ENCODE assay signal across 1 cellular context in the genomic region with DNA sequence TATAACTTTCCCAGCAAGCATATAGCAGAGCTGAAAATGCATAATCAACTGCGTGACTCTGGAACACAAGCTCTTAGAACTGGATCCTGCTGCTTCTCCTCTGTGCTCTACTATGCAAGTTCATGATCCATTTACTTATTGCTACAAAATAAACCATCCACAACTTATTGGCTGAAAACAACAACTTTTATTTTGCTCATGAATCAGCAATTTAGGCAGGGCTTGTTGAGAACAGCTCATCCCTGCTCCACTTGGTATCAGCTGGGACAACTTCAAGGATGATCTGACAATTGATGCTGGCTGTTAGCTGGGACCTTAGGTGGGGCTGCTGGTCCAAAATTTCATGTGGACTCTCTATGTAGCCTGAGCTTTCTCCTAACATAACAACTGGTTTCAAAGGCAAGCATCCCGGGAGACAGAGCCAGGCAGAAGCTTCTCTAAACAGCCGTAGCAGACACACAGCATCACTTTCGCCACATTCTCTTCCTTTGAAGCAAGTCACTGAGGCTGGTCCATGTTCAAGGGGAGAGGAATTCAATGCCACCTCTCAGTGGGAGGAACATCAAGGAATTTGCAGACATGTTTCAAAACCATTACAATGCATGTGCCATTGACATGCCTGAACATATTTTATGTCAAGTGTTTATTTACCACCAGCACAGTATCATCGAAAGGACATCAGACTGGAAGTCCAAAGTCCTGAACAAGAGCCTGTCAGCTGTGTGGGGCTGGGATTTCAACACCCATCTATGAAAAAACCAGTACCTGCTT.
TF ChIP-seq lines count a peak whose summit lies in the region.

No MANE protein-coding gene starts in this region.

TF ChIP-seq in HepG2, 621 proteins besides CTCF, POLR2A, EP300 and RAD21 (continued from another document and continues in another):
- TF ChIP-seq, protein P1, sequence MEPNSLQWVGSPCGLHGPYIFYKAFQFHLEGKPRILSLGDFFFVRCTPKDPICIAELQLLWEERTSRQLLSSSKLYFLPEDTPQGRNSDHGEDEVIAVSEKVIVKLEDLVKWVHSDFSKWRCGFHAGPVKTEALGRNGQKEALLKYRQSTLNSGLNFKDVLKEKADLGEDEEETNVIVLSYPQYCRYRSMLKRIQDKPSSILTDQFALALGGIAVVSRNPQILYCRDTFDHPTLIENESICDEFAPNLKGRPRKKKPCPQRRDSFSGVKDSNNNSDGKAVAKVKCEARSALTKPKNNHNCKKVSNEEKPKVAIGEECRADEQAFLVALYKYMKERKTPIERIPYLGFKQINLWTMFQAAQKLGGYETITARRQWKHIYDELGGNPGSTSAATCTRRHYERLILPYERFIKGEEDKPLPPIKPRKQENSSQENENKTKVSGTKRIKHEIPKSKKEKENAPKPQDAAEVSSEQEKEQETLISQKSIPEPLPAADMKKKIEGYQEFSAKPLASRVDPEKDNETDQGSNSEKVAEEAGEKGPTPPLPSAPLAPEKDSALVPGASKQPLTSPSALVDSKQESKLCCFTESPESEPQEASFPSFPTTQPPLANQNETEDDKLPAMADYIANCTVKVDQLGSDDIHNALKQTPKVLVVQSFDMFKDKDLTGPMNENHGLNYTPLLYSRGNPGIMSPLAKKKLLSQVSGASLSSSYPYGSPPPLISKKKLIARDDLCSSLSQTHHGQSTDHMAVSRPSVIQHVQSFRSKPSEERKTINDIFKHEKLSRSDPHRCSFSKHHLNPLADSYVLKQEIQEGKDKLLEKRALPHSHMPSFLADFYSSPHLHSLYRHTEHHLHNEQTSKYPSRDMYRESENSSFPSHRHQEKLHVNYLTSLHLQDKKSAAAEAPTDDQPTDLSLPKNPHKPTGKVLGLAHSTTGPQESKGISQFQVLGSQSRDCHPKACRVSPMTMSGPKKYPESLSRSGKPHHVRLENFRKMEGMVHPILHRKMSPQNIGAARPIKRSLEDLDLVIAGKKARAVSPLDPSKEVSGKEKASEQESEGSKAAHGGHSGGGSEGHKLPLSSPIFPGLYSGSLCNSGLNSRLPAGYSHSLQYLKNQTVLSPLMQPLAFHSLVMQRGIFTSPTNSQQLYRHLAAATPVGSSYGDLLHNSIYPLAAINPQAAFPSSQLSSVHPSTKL (CRISPR knock-in tag; IDR thresholded peaks at IDR 0.05), result peak; percentile 85
- TF ChIP-seq ZNF441 (CRISPR knock-in tag; IDR thresholded peaks at IDR 0.05; ENCODE audit: borderline replicate concordance), result peak; percentile 49; the same call in 1 of the 2 replicates
- no peak for TF ChIP-seq SRSF4 (IDR thresholded peaks at IDR 0.05; ENCODE audit: low read depth, low read length, poor library complexity, severe bottlenecking)
- TF ChIP-seq, protein P2, sequence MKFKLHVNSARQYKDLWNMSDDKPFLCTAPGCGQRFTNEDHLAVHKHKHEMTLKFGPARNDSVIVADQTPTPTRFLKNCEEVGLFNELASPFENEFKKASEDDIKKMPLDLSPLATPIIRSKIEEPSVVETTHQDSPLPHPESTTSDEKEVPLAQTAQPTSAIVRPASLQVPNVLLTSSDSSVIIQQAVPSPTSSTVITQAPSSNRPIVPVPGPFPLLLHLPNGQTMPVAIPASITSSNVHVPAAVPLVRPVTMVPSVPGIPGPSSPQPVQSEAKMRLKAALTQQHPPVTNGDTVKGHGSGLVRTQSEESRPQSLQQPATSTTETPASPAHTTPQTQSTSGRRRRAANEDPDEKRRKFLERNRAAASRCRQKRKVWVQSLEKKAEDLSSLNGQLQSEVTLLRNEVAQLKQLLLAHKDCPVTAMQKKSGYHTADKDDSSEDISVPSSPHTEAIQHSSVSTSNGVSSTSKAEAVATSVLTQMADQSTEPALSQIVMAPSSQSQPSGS (CRISPR knock-in tag; IDR thresholded peaks at IDR 0.05), result no peak
- no peak for TF ChIP-seq MYC (CRISPR knock-in tag; IDR thresholded peaks at IDR 0.05; ENCODE audit: borderline replicate concordance)
- TF ChIP-seq, protein P3, sequence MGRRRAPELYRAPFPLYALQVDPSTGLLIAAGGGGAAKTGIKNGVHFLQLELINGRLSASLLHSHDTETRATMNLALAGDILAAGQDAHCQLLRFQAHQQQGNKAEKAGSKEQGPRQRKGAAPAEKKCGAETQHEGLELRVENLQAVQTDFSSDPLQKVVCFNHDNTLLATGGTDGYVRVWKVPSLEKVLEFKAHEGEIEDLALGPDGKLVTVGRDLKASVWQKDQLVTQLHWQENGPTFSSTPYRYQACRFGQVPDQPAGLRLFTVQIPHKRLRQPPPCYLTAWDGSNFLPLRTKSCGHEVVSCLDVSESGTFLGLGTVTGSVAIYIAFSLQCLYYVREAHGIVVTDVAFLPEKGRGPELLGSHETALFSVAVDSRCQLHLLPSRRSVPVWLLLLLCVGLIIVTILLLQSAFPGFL (CRISPR knock-in tag; IDR thresholded peaks at IDR 0.05), result no peak
- no peak for TF ChIP-seq SRSF9 (IDR thresholded peaks at IDR 0.05; ENCODE audit: borderline replicate concordance, insufficient read depth, low read depth, low read length, poor library complexity, severe bottlenecking)
- TF ChIP-seq, protein P4, sequence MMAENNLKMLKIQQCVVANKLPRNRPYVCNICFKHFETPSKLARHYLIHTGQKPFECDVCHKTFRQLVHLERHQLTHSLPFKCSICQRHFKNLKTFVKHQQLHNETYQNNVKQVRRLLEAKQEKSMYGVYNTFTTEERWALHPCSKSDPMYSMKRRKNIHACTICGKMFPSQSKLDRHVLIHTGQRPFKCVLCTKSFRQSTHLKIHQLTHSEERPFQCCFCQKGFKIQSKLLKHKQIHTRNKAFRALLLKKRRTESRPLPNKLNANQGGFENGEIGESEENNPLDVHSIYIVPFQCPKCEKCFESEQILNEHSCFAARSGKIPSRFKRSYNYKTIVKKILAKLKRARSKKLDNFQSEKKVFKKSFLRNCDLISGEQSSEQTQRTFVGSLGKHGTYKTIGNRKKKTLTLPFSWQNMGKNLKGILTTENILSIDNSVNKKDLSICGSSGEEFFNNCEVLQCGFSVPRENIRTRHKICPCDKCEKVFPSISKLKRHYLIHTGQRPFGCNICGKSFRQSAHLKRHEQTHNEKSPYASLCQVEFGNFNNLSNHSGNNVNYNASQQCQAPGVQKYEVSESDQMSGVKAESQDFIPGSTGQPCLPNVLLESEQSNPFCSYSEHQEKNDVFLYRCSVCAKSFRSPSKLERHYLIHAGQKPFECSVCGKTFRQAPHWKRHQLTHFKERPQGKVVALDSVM (CRISPR knock-in tag; IDR thresholded peaks at IDR 0.05), result no peak
- TF ChIP-seq, protein P5, sequence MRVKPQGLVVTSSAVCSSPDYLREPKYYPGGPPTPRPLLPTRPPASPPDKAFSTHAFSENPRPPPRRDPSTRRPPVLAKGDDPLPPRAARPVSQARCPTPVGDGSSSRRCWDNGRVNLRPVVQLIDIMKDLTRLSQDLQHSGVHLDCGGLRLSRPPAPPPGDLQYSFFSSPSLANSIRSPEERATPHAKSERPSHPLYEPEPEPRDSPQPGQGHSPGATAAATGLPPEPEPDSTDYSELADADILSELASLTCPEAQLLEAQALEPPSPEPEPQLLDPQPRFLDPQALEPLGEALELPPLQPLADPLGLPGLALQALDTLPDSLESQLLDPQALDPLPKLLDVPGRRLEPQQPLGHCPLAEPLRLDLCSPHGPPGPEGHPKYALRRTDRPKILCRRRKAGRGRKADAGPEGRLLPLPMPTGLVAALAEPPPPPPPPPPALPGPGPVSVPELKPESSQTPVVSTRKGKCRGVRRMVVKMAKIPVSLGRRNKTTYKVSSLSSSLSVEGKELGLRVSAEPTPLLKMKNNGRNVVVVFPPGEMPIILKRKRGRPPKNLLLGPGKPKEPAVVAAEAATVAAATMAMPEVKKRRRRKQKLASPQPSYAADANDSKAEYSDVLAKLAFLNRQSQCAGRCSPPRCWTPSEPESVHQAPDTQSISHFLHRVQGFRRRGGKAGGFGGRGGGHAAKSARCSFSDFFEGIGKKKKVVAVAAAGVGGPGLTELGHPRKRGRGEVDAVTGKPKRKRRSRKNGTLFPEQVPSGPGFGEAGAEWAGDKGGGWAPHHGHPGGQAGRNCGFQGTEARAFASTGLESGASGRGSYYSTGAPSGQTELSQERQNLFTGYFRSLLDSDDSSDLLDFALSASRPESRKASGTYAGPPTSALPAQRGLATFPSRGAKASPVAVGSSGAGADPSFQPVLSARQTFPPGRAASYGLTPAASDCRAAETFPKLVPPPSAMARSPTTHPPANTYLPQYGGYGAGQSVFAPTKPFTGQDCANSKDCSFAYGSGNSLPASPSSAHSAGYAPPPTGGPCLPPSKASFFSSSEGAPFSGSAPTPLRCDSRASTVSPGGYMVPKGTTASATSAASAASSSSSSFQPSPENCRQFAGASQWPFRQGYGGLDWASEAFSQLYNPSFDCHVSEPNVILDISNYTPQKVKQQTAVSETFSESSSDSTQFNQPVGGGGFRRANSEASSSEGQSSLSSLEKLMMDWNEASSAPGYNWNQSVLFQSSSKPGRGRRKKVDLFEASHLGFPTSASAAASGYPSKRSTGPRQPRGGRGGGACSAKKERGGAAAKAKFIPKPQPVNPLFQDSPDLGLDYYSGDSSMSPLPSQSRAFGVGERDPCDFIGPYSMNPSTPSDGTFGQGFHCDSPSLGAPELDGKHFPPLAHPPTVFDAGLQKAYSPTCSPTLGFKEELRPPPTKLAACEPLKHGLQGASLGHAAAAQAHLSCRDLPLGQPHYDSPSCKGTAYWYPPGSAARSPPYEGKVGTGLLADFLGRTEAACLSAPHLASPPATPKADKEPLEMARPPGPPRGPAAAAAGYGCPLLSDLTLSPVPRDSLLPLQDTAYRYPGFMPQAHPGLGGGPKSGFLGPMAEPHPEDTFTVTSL (CRISPR knock-in tag; IDR thresholded peaks at IDR 0.05; ENCODE audit: borderline replicate concordance), result peak; percentile 87
- no peak for TF ChIP-seq RAD51 (IDR thresholded peaks at IDR 0.05; ENCODE audit: borderline replicate concordance)
- TF ChIP-seq ZNF350 (CRISPR knock-in tag; IDR thresholded peaks at IDR 0.05; ENCODE audit: borderline replicate concordance, low read depth), result 0 out of 2 replicates have a peak, but pooled peaks have one; percentile 48
- TF ChIP-seq HHEX (CRISPR knock-in tag; IDR thresholded peaks at IDR 0.05), result peak; percentile 52; the same call in 1 of the 2 replicates
- TF ChIP-seq NCOA1 (CRISPR knock-in tag; IDR thresholded peaks at IDR 0.05), result no peak
- TF ChIP-seq, protein P6, sequence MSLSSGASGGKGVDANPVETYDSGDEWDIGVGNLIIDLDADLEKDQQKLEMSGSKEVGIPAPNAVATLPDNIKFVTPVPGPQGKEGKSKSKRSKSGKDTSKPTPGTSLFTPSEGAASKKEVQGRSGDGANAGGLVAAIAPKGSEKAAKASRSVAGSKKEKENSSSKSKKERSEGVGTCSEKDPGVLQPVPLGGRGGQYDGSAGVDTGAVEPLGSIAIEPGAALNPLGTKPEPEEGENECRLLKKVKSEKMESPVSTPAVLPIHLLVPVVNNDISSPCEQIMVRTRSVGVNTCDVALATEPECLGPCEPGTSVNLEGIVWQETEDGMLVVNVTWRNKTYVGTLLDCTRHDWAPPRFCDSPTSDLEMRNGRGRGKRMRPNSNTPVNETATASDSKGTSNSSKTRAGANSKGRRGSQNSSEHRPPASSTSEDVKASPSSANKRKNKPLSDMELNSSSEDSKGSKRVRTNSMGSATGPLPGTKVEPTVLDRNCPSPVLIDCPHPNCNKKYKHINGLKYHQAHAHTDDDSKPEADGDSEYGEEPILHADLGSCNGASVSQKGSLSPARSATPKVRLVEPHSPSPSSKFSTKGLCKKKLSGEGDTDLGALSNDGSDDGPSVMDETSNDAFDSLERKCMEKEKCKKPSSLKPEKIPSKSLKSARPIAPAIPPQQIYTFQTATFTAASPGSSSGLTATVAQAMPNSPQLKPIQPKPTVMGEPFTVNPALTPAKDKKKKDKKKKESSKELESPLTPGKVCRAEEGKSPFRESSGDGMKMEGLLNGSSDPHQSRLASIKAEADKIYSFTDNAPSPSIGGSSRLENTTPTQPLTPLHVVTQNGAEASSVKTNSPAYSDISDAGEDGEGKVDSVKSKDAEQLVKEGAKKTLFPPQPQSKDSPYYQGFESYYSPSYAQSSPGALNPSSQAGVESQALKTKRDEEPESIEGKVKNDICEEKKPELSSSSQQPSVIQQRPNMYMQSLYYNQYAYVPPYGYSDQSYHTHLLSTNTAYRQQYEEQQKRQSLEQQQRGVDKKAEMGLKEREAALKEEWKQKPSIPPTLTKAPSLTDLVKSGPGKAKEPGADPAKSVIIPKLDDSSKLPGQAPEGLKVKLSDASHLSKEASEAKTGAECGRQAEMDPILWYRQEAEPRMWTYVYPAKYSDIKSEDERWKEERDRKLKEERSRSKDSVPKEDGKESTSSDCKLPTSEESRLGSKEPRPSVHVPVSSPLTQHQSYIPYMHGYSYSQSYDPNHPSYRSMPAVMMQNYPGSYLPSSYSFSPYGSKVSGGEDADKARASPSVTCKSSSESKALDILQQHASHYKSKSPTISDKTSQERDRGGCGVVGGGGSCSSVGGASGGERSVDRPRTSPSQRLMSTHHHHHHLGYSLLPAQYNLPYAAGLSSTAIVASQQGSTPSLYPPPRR (CRISPR knock-in tag; IDR thresholded peaks at IDR 0.05; ENCODE audit: borderline replicate concordance), result no peak; the same call in 1 of the 2 replicates
- TF ChIP-seq ZNF235 (CRISPR knock-in tag; IDR thresholded peaks at IDR 0.05; ENCODE audit: borderline replicate concordance), result no peak
- TF ChIP-seq NR2C2 (CRISPR knock-in tag; IDR thresholded peaks at IDR 0.05; ENCODE audit: borderline replicate concordance), result peak; percentile 56; the same call in 1 of the 2 replicates
- no peak for TF ChIP-seq ZNF33B (CRISPR knock-in tag; IDR thresholded peaks at IDR 0.05)
- TF ChIP-seq ZNF30 (CRISPR knock-in tag; IDR thresholded peaks at IDR 0.05), result no peak
- TF ChIP-seq, protein P7, sequence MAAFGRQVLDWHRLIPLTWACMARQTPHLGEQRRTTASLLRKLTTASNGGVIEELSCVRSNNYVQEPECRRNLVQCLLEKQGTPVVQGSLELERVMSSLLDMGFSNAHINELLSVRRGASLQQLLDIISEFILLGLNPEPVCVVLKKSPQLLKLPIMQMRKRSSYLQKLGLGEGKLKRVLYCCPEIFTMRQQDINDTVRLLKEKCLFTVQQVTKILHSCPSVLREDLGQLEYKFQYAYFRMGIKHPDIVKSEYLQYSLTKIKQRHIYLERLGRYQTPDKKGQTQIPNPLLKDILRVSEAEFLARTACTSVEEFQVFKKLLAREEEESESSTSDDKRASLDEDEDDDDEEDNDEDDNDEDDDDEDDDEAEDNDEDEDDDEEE (CRISPR knock-in tag; IDR thresholded peaks at IDR 0.05), result no peak
- TF ChIP-seq ZNF589 (CRISPR knock-in tag; conservative IDR thresholded peaks at IDR 0.05), result no peak
- no peak for TF ChIP-seq CC2D1A (CRISPR knock-in tag; IDR thresholded peaks at IDR 0.05)
- TF ChIP-seq, protein P8, sequence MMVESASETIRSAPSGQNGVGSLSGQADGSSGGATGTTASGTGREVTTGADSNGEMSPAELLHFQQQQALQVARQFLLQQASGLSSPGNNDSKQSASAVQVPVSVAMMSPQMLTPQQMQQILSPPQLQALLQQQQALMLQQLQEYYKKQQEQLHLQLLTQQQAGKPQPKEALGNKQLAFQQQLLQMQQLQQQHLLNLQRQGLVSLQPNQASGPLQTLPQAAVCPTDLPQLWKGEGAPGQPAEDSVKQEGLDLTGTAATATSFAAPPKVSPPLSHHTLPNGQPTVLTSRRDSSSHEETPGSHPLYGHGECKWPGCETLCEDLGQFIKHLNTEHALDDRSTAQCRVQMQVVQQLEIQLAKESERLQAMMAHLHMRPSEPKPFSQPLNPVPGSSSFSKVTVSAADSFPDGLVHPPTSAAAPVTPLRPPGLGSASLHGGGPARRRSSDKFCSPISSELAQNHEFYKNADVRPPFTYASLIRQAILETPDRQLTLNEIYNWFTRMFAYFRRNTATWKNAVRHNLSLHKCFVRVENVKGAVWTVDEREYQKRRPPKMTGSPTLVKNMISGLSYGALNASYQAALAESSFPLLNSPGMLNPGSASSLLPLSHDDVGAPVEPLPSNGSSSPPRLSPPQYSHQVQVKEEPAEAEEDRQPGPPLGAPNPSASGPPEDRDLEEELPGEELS (CRISPR knock-in tag; IDR thresholded peaks at IDR 0.05), result peak; percentile 62
- TF ChIP-seq KAT7 (CRISPR knock-in tag; IDR thresholded peaks at IDR 0.05; ENCODE audit: borderline replicate concordance), result no peak
- TF ChIP-seq FOXK2 (IDR thresholded peaks at IDR 0.05), result no peak
- TF ChIP-seq CREM (IDR thresholded peaks at IDR 0.05), result 0 out of 2 replicates have a peak, but pooled peaks have one; percentile 37
- TF ChIP-seq CREM (CRISPR knock-in tag; IDR thresholded peaks at IDR 0.05), result no peak
- TF ChIP-seq ZNF761 (CRISPR knock-in tag; conservative IDR thresholded peaks at IDR 0.05), result 0 out of 2 replicates have a peak, but pooled peaks have one; percentile 42
